11 cellular contexts compared by ENCODE assay signal in genomic region chr20:51930775-51931174, GRCh38.
DNase-seq lines count a peak whose midpoint lies in the region; ATAC-seq and TF ChIP-seq lines count a peak whose summit lies in the region.
"Had no signal": no experiment of that assay in that cellular context is flagged by ENCODE, and none has a peak within 500 bp of the region (broad histone marks: within the 10 kb centered on the region; RNA-seq: fewer than 3 reads in every experiment).

No MANE protein-coding gene starts in this region.

- no peaks in the 10 kb centered on the region for H3K9me3 ChIP-seq in BE2C
- H3K9me3 ChIP-seq in endodermal cell (ENCODE audit: control insufficient read depth, low read length) = no peaks in the 10 kb centered on the region

- 89 to 100% methylated on average over 2 to 3 of the region's 3 CpGs for WGBS in endodermal cell (ENCODE audit: insufficient coverage in 1 of 2, insufficient read length in 1 of 2), 2 experiments

- no peak for ATAC-seq in HG02798 (IDR thresholded peaks at IDR 0.05; ENCODE audit: poor library complexity, unreplicated experiment)

- peak; percentile 19 for DNase-seq in BE2C
- DNase-seq in HS-5 (ENCODE audit: low read depth) = peak; percentile 96
- DNase-seq in amniotic epithelial cell (ENCODE audit: low read depth) = peak; percentile 84
- peak; percentile 64 for DNase-seq in islet precursor cell
- no peak for DNase-seq in DMS153 (lab: John Stamatoyannopoulos, UW)
- no peak for DNase-seq in T-helper 2 cell treated with Interferon-gamma antibody and Interleukin-4, amounts not matched to agents 5 μg/mL and 100 μg/mL, for 36 hours (ENCODE audit: low spot score)
- DNase-seq in endodermal cell = no peak
- DNase-seq: Kasumi-1 had no signal

- H3K27ac ChIP-seq in endodermal cell (ENCODE audit: low read depth, low read length) = no peak overlapping the region
- H3K27ac ChIP-seq: parathyroid adenoma had no signal

- no peaks in the 10 kb centered on the region for H3K27me3 Mint-ChIP-seq in T-helper 2 cell treated with Interferon-gamma antibody and Interleukin-4, amounts not matched to agents 5 μg/mL and 100 μg/mL, for 36 hours (ENCODE audit: low read depth)
- H3K27me3 Mint-ChIP-seq in endodermal cell (ENCODE audit: insufficient read depth) = no peaks in the 10 kb centered on the region

- H3K4me1 ChIP-seq in BE2C (peaks cover 3% of the 10 kb centered on the region; the same call in 1 of the 2 replicates), endodermal cell (ENCODE audit: control insufficient read depth, insufficient read depth, low read length) (no peaks in the 10 kb centered on the region)
- H3K4me1 ChIP-seq: parathyroid adenoma had no signal

- no peak overlapping the region for H3K4me3 Mint-ChIP-seq in T-helper 2 cell treated with Interferon-gamma antibody and Interleukin-4, amounts not matched to agents 5 μg/mL and 100 μg/mL, for 36 hours
- no peak overlapping the region for H3K4me3 Mint-ChIP-seq in endodermal cell
- H3K4me3 Mint-ChIP-seq: central memory CD8-positive, alpha-beta T cell had no signal

- no peak for TF ChIP-seq CTCF in BE2C (IDR thresholded peaks at IDR 0.05; ENCODE audit: low read depth, low read length)
- no peak for TF ChIP-seq CTCF in endodermal cell (conservative IDR thresholded peaks at IDR 0.05)

- H3K27me3 ChIP-seq in BE2C (no peaks in the 10 kb centered on the region), endodermal cell (ENCODE audit: control insufficient read depth, insufficient read depth, low read length, poor library complexity, severe bottlenecking) (no peaks in the 10 kb centered on the region)

- no peaks in the 10 kb centered on the region for H3K36me3 ChIP-seq in BE2C
- H3K36me3 ChIP-seq in endodermal cell (ENCODE audit: control insufficient read depth, insufficient read depth, low read length) = no peaks in the 10 kb centered on the region

- no peak overlapping the region for H3K9ac ChIP-seq in endodermal cell (ENCODE audit: extremely low read depth, low read length, poor library complexity, severe bottlenecking)
- H3K9ac ChIP-seq: parathyroid adenoma had no signal

- H3K9me3 Mint-ChIP-seq in T-helper 2 cell treated with Interferon-gamma antibody and Interleukin-4, amounts not matched to agents 5 μg/mL and 100 μg/mL, for 36 hours = no peaks in the 10 kb centered on the region
- peaks cover under 1% of the 10 kb centered on the region for H3K9me3 Mint-ChIP-seq in endodermal cell
- H3K9me3 Mint-ChIP-seq: central memory CD8-positive, alpha-beta T cell had no signal

- no peaks in the 10 kb centered on the region for H3K36me3 Mint-ChIP-seq in T-helper 2 cell treated with Interferon-gamma antibody and Interleukin-4, amounts not matched to agents 5 μg/mL and 100 μg/mL, for 36 hours (ENCODE audit: low read depth)
- H3K36me3 Mint-ChIP-seq in endodermal cell (ENCODE audit: low read depth) = no peaks in the 10 kb centered on the region

- no peaks in the 10 kb centered on the region for H3K4me1 Mint-ChIP-seq in T-helper 2 cell treated with Interferon-gamma antibody and Interleukin-4, amounts not matched to agents 5 μg/mL and 100 μg/mL, for 36 hours (ENCODE audit: low read depth)
- H3K4me1 Mint-ChIP-seq in endodermal cell = peaks cover 30% of the 10 kb centered on the region
- H3K4me1 Mint-ChIP-seq: central memory CD8-positive, alpha-beta T cell had no signal

- H3K27ac Mint-ChIP-seq in T-helper 2 cell treated with Interferon-gamma antibody and Interleukin-4, amounts not matched to agents 5 μg/mL and 100 μg/mL, for 36 hours = no peak overlapping the region
- no peak overlapping the region for H3K27ac Mint-ChIP-seq in endodermal cell

- H3K4me3 ChIP-seq in BE2C (ENCODE audit: low read depth, low read length) (no peak overlapping the region), endodermal cell (ENCODE audit: low read length) (no peak overlapping the region)

Comparison
In these comparisons a context has a peak if more than half of its experiments do, and no peak if none do; other contexts are left out.
1. DNase-seq: peak in BE2C (single experiment), HS-5 (single experiment), amniotic epithelial cell (single experiment) and islet precursor cell (single experiment); none in DMS153 (single experiment), T-helper 2 cell treated with Interferon-gamma antibody and Interleukin-4, amounts not matched to agents 5 μg/mL and 100 μg/mL, for 36 hours (single experiment) and endodermal cell (single experiment).